26 cellular contexts compared by ENCODE assay signal in genomic region chr9:21473236-21473635, GRCh38. TPM values are rescaled to one million over a fixed set of nuclear protein-coding genes. Genes with fewer than 3 reads are reported as not detected.
DNase-seq lines count a peak whose midpoint lies in the region; ATAC-seq, FAIRE-seq and TF ChIP-seq lines count a peak whose summit lies in the region.
"Had no signal": no experiment of that assay in that cellular context is flagged by ENCODE, and none has a peak within 500 bp of the region (broad histone marks: within the 10 kb centered on the region; RNA-seq: fewer than 3 reads in every experiment).

No MANE protein-coding gene starts in this region.

- SMC1A ChIA-PET in GM12878 (lab: Charles Lee; ENCODE audit: uncharacterized antibody, unreplicated experiment): interaction anchor here (0.8 to 1.9 kb wide), 2 partner anchors 12 to 77 kb away, joined by 4 to 5 read pairs; no protein-coding TSS in a partner anchor

- ATAC-seq in GM12878 (0 out of 3 replicates have a peak, but pooled peaks have one; percentile 24), foreskin keratinocyte (no peak), Right ventricle myocardium inferior (no peak)
- ATAC-seq: activated T-cell treated with anti-CD3 and anti-CD28 coated beads, Interleukin-2, amount 50 U/mL, for 72 hours; K562; naive thymus-derived CD4-positive, alpha-beta T cell; right lobe of liver had no signal

- peaks cover 22% of the 10 kb centered on the region for H3K36me3 Mint-ChIP-seq in HFFc6 (ENCODE audit: low read depth)

- TF ChIP-seq CTCF in 22Rv1 (IDR thresholded peaks at IDR 0.05) (0 out of 2 replicates have a peak, but pooled peaks have one; percentile 7), HFFc6 (IDR thresholded peaks at IDR 0.05) (peak; percentile 52), GM12878 (IDR thresholded peaks at IDR 0.05 in 2 of 3, conservative IDR thresholded peaks at IDR 0.05 in 1 of 3; ENCODE audit: control insufficient read depth in 2 of 3, extremely low read depth in 1 of 3, insufficient read depth in 1 of 3, low read depth in 3 of 3, low read length in 3 of 3) (no peak), foreskin keratinocyte (conservative IDR thresholded peaks at IDR 0.05) (peak; percentile 20)

- H3K27me3 Mint-ChIP-seq in HFFc6 (ENCODE audit: insufficient read depth): no peaks in the 10 kb centered on the region; the same call in 1 of the 2 replicates

- DNase-seq in HFFc6 (peak; percentile 14), GM12878 (ENCODE audit: low read depth, low spot score) (no peak), foreskin keratinocyte (no peak), Right ventricle myocardium inferior (ENCODE audit: missing footprints) (no peak), NCI-H1436 (lab: John Stamatoyannopoulos, UW) (no peak), SKM-1 (lab: John Stamatoyannopoulos, UW; ENCODE audit: unreplicated experiment) (no peak)
- DNase-seq in effector CD8-positive, alpha-beta T cell (lab: John Stamatoyannopoulos, UW): no peak
- DNase-seq: activated CD4-positive, alpha-beta T cell treated with anti-CD3 and anti-CD28 coated beads for 4 hours; activated naive CD4-positive, alpha-beta T cell treated with anti-CD3 and anti-CD28 coated beads, Interleukin-2, amount 50 U/mL, for 16 hours; activated T-cell treated with anti-CD3 and anti-CD28 coated beads, Interleukin-2, amount 50 U/mL, for 72 hours; HCEC 1CT; naive thymus-derived CD4-positive, alpha-beta T cell; NCI-H526 treated with DMSO at 0.1 percent for 48 hours; right lobe of liver; SHP77 treated with DMSO at 0.1 percent for 48 hours; stomach had no signal

- no peak overlapping the region for H3K4me2 ChIP-seq in GM12878 (ENCODE audit: control insufficient read depth, insufficient read depth)

- no peaks in the 10 kb centered on the region for H3K4me1 ChIP-seq in GM12878 (ENCODE audit: control insufficient read depth, insufficient read depth, low read length)
- no peaks in the 10 kb centered on the region for H3K4me1 ChIP-seq in foreskin keratinocyte
- H3K4me1 ChIP-seq: esophagus muscularis mucosa, parathyroid adenoma, right lobe of liver, stomach, tibial nerve had no signal

- H3K36me3 ChIP-seq in GM12878 (ENCODE audit: control insufficient read depth in 2 of 2, insufficient read depth in 2 of 2, low read length in 1 of 2): no peaks in the 10 kb centered on the region
- H3K36me3 ChIP-seq: esophagus muscularis mucosa, right lobe of liver, stomach, tibial nerve had no signal

- BruUV-seq in GM12878 (replicated peaks; lab: Mats Ljungman, UMichigan): no TSS peak

- in situ Hi-C loops in GM12878 (cut with MboI): no loop called here

- no peak overlapping the region for H3K9ac ChIP-seq in GM12878 (ENCODE audit: control insufficient read depth, insufficient read depth, low read length)
- H3K9ac ChIP-seq: parathyroid adenoma had no signal

- H3K27me3 ChIP-seq in GM12878 (replicated peaks in 1 of 2; ENCODE audit: control insufficient read depth in 2 of 2, insufficient read depth in 2 of 2, low read length in 1 of 2): peaks cover 0 to 3% of the 10 kb centered on the region in 2 experiments; a peak in 1 of 4 replicates
- H3K27me3 ChIP-seq in foreskin keratinocyte: no peaks in the 10 kb centered on the region
- H3K27me3 ChIP-seq: esophagus muscularis mucosa, right lobe of liver, stomach, tibial nerve had no signal

- no peak for TF ChIP-seq EP300 in GM12878 (IDR thresholded peaks at IDR 0.05; ENCODE audit: borderline replicate concordance in 1 of 2, control insufficient read depth in 1 of 2, low read depth in 2 of 2, low read length in 2 of 2)

- peak overlapping the region; percentile 55 for H3K27ac Mint-ChIP-seq in HFFc6
- H3K27ac Mint-ChIP-seq: activated T-cell treated with anti-CD3 and anti-CD28 coated beads, Interleukin-2, amount 50 U/mL, for 72 hours; naive thymus-derived CD4-positive, alpha-beta T cell had no signal

- H3K4me3 Mint-ChIP-seq in HFFc6: no peak overlapping the region
- H3K4me3 Mint-ChIP-seq: activated T-cell treated with anti-CD3 and anti-CD28 coated beads, Interleukin-2, amount 50 U/mL, for 72 hours; central memory CD8-positive, alpha-beta T cell; naive thymus-derived CD4-positive, alpha-beta T cell had no signal

- H3K27ac ChIP-seq in 22Rv1 (no peak overlapping the region), GM12878 (ENCODE audit: control insufficient read depth, insufficient read depth) (no peak overlapping the region), foreskin keratinocyte (no peak overlapping the region)
- H3K27ac ChIP-seq: C4-2B, esophagus muscularis mucosa, parathyroid adenoma, right lobe of liver, stomach, tibial nerve had no signal

- H3K4me3 ChIP-seq in GM12878: no peak overlapping the region
- H3K4me3 ChIP-seq: esophagus muscularis mucosa, K562, right lobe of liver, stomach, tibial nerve had no signal

- CTCF ChIA-PET in GM12878 (lab: Yijun Ruan, JAX): interaction anchor here (0.6 to 0.7 kb wide), 2 partner anchors 7 to 129 kb away, joined by 3 read pairs; no protein-coding TSS in a partner anchor

- whole genome bisulfite sequencing in GM12878 (ENCODE audit: insufficient coverage, insufficient replicate concordance, low lambda C conversion rate, missing lambda C conversion rate): 18% methylated on average over 3 of the region's 3 CpGs

- no peaks in the 10 kb centered on the region for H3K79me2 ChIP-seq in GM12878 (ENCODE audit: control insufficient read depth, insufficient read depth, low read length)
- H3K79me2 ChIP-seq: parathyroid adenoma had no signal

- no peaks in the 10 kb centered on the region for H4K20me1 ChIP-seq in GM12878 (ENCODE audit: control insufficient read depth, insufficient read depth)

- POLR2A ChIA-PET in GM12878 (lab: Charles Lee): no interaction called here

- no peak for FAIRE-seq in GM12878 (lab: Jason Lieb, UNC)
- FAIRE-seq: K562 had no signal

- no peaks in the 10 kb centered on the region; the same call in 2 of the 3 replicates for H3K9me3 ChIP-seq in GM12878 (replicated peaks; ENCODE audit: control insufficient read depth, insufficient read depth, low read length)
- H3K9me3 ChIP-seq: esophagus muscularis mucosa, right lobe of liver, stomach, tibial nerve had no signal

- RAD21 ChIA-PET in GM12878 (lab: Charles Lee; ENCODE audit: unreplicated experiment): no interaction called here

- H2AFZ ChIP-seq in GM12878 (ENCODE audit: control insufficient read depth, low read depth, low read length): no peak overlapping the region
- H2AFZ ChIP-seq: parathyroid adenoma had no signal

- no peaks in the 10 kb centered on the region for H3K9me3 Mint-ChIP-seq in HFFc6
- H3K9me3 Mint-ChIP-seq: central memory CD8-positive, alpha-beta T cell; naive thymus-derived CD4-positive, alpha-beta T cell had no signal

- intact Hi-C loops in GM12878 (cut with micrococcal nuclease; ENCODE audit: unreplicated experiment) (no loop called here), Right ventricle myocardium inferior (cut with DNase I) (no loop called here)

- TF ChIP-seq POLR2A in GM12878 (IDR thresholded peaks at IDR 0.05; ENCODE audit: low read depth, low read length): no peak

- no peak for TF ChIP-seq RAD21 in GM12878 (IDR thresholded peaks at IDR 0.05; ENCODE audit: insufficient read depth, low read depth, low read length)

- 0 out of 2 replicates have a peak, but pooled peaks cover 6% of the 10 kb centered on the region for H3K4me1 Mint-ChIP-seq in HFFc6 (ENCODE audit: low read depth)
- H3K4me1 Mint-ChIP-seq: central memory CD8-positive, alpha-beta T cell; naive thymus-derived CD4-positive, alpha-beta T cell had no signal

TF ChIP-seq in GM12878, 131 proteins besides CTCF, POLR2A, EP300 and RAD21 (continues in another document):
- TF ChIP-seq POLR2AphosphoS2 (IDR thresholded peaks at IDR 0.05; ENCODE audit: low read depth, low read length) (no peak), IKZF2 (IDR thresholded peaks at IDR 0.05) (no peak)

RNA-seq across cellular contexts. Expression of gene IFNE, which starts 8.9 kb away (rescaled TPM):
- 1 to 10 TPM in 3 of 6 experiments, under 1 TPM in 3; 0.74 to 2.3 (median 0.93) TPM for total RNA-seq in HFFc6 (2021; fragmentation: NEBNext Ultra II Directional; extraction: Animal tissue kit (Norgen Biotek cat#: 25700))
- total RNA-seq in GM12878 (2013; cell fraction: nucleolus; rRNA removed): not detected in 2 replicates
- total RNA-seq in GM12878 (2014; rRNA removed): not detected in 2 replicates
- total RNA-seq in GM12878 (2014; rRNA removed; fragmentation: Illumina TruSeq; extraction: Trizol): not detected in 2 replicates
- not detected in 2 replicates for total RNA-seq in GM12878 (2021)
- not detected for polyA plus RNA-seq in GM12878 (2011; ENCODE audit: low read depth)
- polyA plus RNA-seq in GM12878 (2011; rRNA removed): not detected in 2 replicates
- polyA plus RNA-seq in GM12878 (2011; cell fraction: cytosol; rRNA removed): not detected in 2 replicates
- polyA plus RNA-seq in GM12878 (2011; cell fraction: nucleus; rRNA removed): not detected in 2 replicates
- not detected in 2 replicates for polyA plus RNA-seq in GM12878 (2012)
- polyA plus RNA-seq in GM12878 (2014; fragmentation: Illumina TruSeq; extraction: Trizol): not detected in 2 replicates
- not detected for polyA plus RNA-seq in GM12878 (2014; fragmentation: Nextera tagmentation; extraction: Ambion mirVana)
- polyA plus RNA-seq in GM12878 (2014; rRNA removed): not detected in 2 replicates
- polyA plus RNA-seq in GM12878 (2016; fragmentation: Nextera tagmentation; extraction: Ambion mirVana): not detected
- not detected in 2 replicates for polyA minus RNA-seq in GM12878 (2011; rRNA and poly(A)+ RNA removed)
- polyA minus RNA-seq in GM12878 (2011; cell fraction: cytosol; rRNA and poly(A)+ RNA removed): not detected in 2 replicates
- not detected in 2 replicates for polyA minus RNA-seq in GM12878 (2011; cell fraction: nucleus; rRNA and poly(A)+ RNA removed)
- total RNA-seq in foreskin keratinocyte: 1.4 and 1.9 TPM in 2 replicates
- polyA plus RNA-seq in foreskin keratinocyte: 0.30 and 0.60 TPM in 2 replicates
- total RNA-seq in Right ventricle myocardium inferior: not detected
- total RNA-seq: activated CD8-positive, alpha-beta memory T cell treated with anti-CD3 and anti-CD28 coated beads for 36 hours; activated T-cell treated with anti-CD3 and anti-CD28 coated beads, Interleukin-2, amount 50 U/mL, for 72 hours; esophagus muscularis mucosa; K562; mesenteric fat pad; right lobe of liver; T-helper 1 cell treated with Interleukin-12 subunit alpha and Interleukin-12 subunit beta and Interleukin-4 antibody, amounts not matched to agents 30 ng/mL and 1 ng/mL, for 36 hours; tibial nerve had no signal
- polyA plus RNA-seq: K562; naive thymus-derived CD4-positive, alpha-beta T cell had no signal

RNA-seq across cellular contexts. Expression of gene IFNA1, which starts 33.0 kb away (rescaled TPM):
- not detected for total RNA-seq in HFFc6 (2021; fragmentation: NEBNext Ultra II Directional; extraction: Animal tissue kit (Norgen Biotek cat#: 25700))
- total RNA-seq in GM12878 (2013; cell fraction: nucleolus; rRNA removed): not detected in 2 replicates
- not detected in 2 replicates for total RNA-seq in GM12878 (2014; rRNA removed)
- not detected in 2 replicates for total RNA-seq in GM12878 (2014; rRNA removed; fragmentation: Illumina TruSeq; extraction: Trizol)
- not detected in 2 replicates for total RNA-seq in GM12878 (2021)
- not detected for polyA plus RNA-seq in GM12878 (2011; ENCODE audit: low read depth)
- not detected in 2 replicates for polyA plus RNA-seq in GM12878 (2011; rRNA removed)
- polyA plus RNA-seq in GM12878 (2011; cell fraction: cytosol; rRNA removed): not detected in 2 replicates
- polyA plus RNA-seq in GM12878 (2011; cell fraction: nucleus; rRNA removed): not detected in 2 replicates
- not detected in 2 replicates for polyA plus RNA-seq in GM12878 (2012)
- polyA plus RNA-seq in GM12878 (2014; fragmentation: Illumina TruSeq; extraction: Trizol): not detected in 2 replicates
- not detected for polyA plus RNA-seq in GM12878 (2014; fragmentation: Nextera tagmentation; extraction: Ambion mirVana)
- not detected in 2 replicates for polyA plus RNA-seq in GM12878 (2014; rRNA removed)
- not detected for polyA plus RNA-seq in GM12878 (2016; fragmentation: Nextera tagmentation; extraction: Ambion mirVana)
- polyA minus RNA-seq in GM12878 (2011; rRNA and poly(A)+ RNA removed): not detected in 2 replicates
- polyA minus RNA-seq in GM12878 (2011; cell fraction: cytosol; rRNA and poly(A)+ RNA removed): not detected in 2 replicates
- 0.57 TPM in 1 of 2 replicates, not detected in the other for polyA minus RNA-seq in GM12878 (2011; cell fraction: nucleus; rRNA and poly(A)+ RNA removed)
- not detected in 2 replicates for total RNA-seq in foreskin keratinocyte
- polyA plus RNA-seq in foreskin keratinocyte: not detected in 2 replicates
- not detected for total RNA-seq in Right ventricle myocardium inferior
- total RNA-seq: activated CD8-positive, alpha-beta memory T cell treated with anti-CD3 and anti-CD28 coated beads for 36 hours; activated T-cell treated with anti-CD3 and anti-CD28 coated beads, Interleukin-2, amount 50 U/mL, for 72 hours; esophagus muscularis mucosa; K562; mesenteric fat pad; naive thymus-derived CD4-positive, alpha-beta T cell; right lobe of liver; stomach; T-helper 1 cell treated with Interleukin-12 subunit alpha and Interleukin-12 subunit beta and Interleukin-4 antibody, amounts not matched to agents 30 ng/mL and 1 ng/mL, for 36 hours; tibial nerve had no signal
- polyA plus RNA-seq: K562; naive thymus-derived CD4-positive, alpha-beta T cell; stomach had no signal

Comparison
In these comparisons a context has a peak if more than half of its experiments do, and no peak if none do; other contexts are left out.
1. CTCF ChIP-seq: peak in 22Rv1 (single experiment), HFFc6 (single experiment) and foreskin keratinocyte (single experiment); none in GM12878 (0 of 3).